In genomic region chr14:71714225-71714624, GRCh38 we compare ENCODE assay signal across 15 cellular contexts.
A peak's percentile ranks its signal among the peaks of the same experiment; 100 is the strongest.
DNase-seq lines count a peak whose midpoint lies in the region; ATAC-seq, FAIRE-seq and TF ChIP-seq lines count a peak whose summit lies in the region.
"Had no signal": no experiment of that assay in that cellular context is flagged by ENCODE, and none has a peak within 500 bp of the region (broad histone marks: within the 10 kb centered on the region; RNA-seq: fewer than 3 reads in every experiment).

No MANE protein-coding gene starts in this region.

- CTCF ChIA-PET in WTC11 (lab: Charles Lee) = no interaction called here

- no peaks in the 10 kb centered on the region for H3K4me1 ChIP-seq in testis
- H3K4me1 ChIP-seq: uterus had no signal

- no peaks in the 10 kb centered on the region for H3K9me3 Mint-ChIP-seq in WTC11
- H3K9me3 Mint-ChIP-seq: activated naive CD8-positive, alpha-beta T cell treated with anti-CD3 and anti-CD28 coated beads, Interleukin-2, amount 50 U/mL, for 24 hours; CD8-positive, alpha-beta T cell; stimulated activated naive B cell treated with anti-CD40 and anti-IgM and Interleukin-4, amounts not matched to agents 10 μg/mL and 1 μg/mL and 100 μg/mL, for 72 hours had no signal

- FAIRE-seq in H54 (lab: Jason Lieb, UNC) = peak; percentile 80

- peaks cover 11% of the 10 kb centered on the region for H3K4me1 Mint-ChIP-seq in WTC11

- POLR2A ChIA-PET in WTC11 (lab: Charles Lee) = no interaction called here

- DNase-seq in H54 (ENCODE audit: insufficient read length, low spot score) = no peak
- peak; percentile 94 for DNase-seq in amniotic epithelial cell (ENCODE audit: low read depth)
- peak; percentile 78 to 87 for DNase-seq in foreskin fibroblast
- no peak for DNase-seq in middle frontal gyrus (ENCODE audit: extremely low spot score, low spot score)
- DNase-seq in dorsolateral prefrontal cortex = no peak
- DNase-seq in testis = no peak
- no peak for DNase-seq in WTC11 (ENCODE audit: low spot score)
- DNase-seq: activated CD4-positive, alpha-beta T cell treated with anti-CD3 and anti-CD28 coated beads, Interleukin-2, amount 50 U/mL, for 4 hours; activated naive CD8-positive, alpha-beta T cell treated with anti-CD3 and anti-CD28 coated beads, Interleukin-2, amount 50 U/mL, for 24 hours; activated T-cell treated with anti-CD3 and anti-CD28 coated beads, Interleukin-2, amount 50 U/mL, for 48 hours; CD8-positive, alpha-beta T cell; NCI-H146; stimulated activated naive B cell treated with anti-CD40 and anti-IgM and Interleukin-4, amounts not matched to agents 10 μg/mL and 1 μg/mL and 100 μg/mL, for 72 hours; uterus had no signal

- intact Hi-C loops in dorsolateral prefrontal cortex (cut with DNase I) = no loop called here
- intact Hi-C loops in testis (cut with DNase I; ENCODE audit: low total_unique reads) = no loop called here

- H3K27ac Mint-ChIP-seq in WTC11 = no peak overlapping the region
- H3K27ac Mint-ChIP-seq: activated naive CD8-positive, alpha-beta T cell treated with anti-CD3 and anti-CD28 coated beads, Interleukin-2, amount 50 U/mL, for 24 hours; CD8-positive, alpha-beta T cell; stimulated activated naive B cell treated with anti-CD40 and anti-IgM and Interleukin-4, amounts not matched to agents 10 μg/mL and 1 μg/mL and 100 μg/mL, for 72 hours had no signal

- H3K27ac ChIP-seq in dorsolateral prefrontal cortex (peak overlapping the region in 5 of 59 donors; percentile 4 to 18 (median 8)), testis (no peak overlapping the region)
- H3K27ac ChIP-seq: esophagus muscularis mucosa, uterus had no signal

- H3K4me3 ChIP-seq in foreskin fibroblast (ENCODE audit: low read depth in 1 of 2, low read length in 2 of 2) = no peak overlapping the region
- H3K4me3 ChIP-seq in dorsolateral prefrontal cortex = no peak overlapping the region
- H3K4me3 ChIP-seq in testis = no peak overlapping the region
- H3K4me3 ChIP-seq: esophagus muscularis mucosa, uterus had no signal

- H3K36me3 ChIP-seq in testis (ENCODE audit: low read depth, missing control alignments) = no peaks in the 10 kb centered on the region
- H3K36me3 ChIP-seq: uterus had no signal

- no peak overlapping the region for H3K4me3 Mint-ChIP-seq in WTC11
- H3K4me3 Mint-ChIP-seq: activated naive CD8-positive, alpha-beta T cell treated with anti-CD3 and anti-CD28 coated beads, Interleukin-2, amount 50 U/mL, for 24 hours; CD8-positive, alpha-beta T cell; stimulated activated naive B cell treated with anti-CD40 and anti-IgM and Interleukin-4, amounts not matched to agents 10 μg/mL and 1 μg/mL and 100 μg/mL, for 72 hours had no signal

- TF ChIP-seq CTCF in foreskin fibroblast (IDR thresholded peaks at IDR 0.05; ENCODE audit: low read depth, low read length) (no peak), dorsolateral prefrontal cortex (IDR thresholded peaks at IDR 0.05 in 54 of 56, conservative IDR thresholded peaks at IDR 0.05 in 2 of 56; ENCODE audit: low read depth in 1 of 56, partially characterized antibody in 56 of 56) (no peak), testis (IDR thresholded peaks at IDR 0.05) (no peak), WTC11 (IDR thresholded peaks at IDR 0.05) (no peak)

- TF ChIP-seq POLR2A in H54 (IDR thresholded peaks at IDR 0.05; ENCODE audit: low read depth, low read length) (no peak), testis (IDR thresholded peaks at IDR 0.05) (no peak)

- no peaks in the 10 kb centered on the region for H3K9me3 ChIP-seq in testis
- H3K9me3 ChIP-seq: esophagus muscularis mucosa, uterus had no signal

- ATAC-seq in WTC11 = no peak
- ATAC-seq: activated naive CD8-positive, alpha-beta T cell treated with anti-CD3 and anti-CD28 coated beads, Interleukin-2, amount 50 U/mL, for 24 hours; CD8-positive, alpha-beta T cell; stimulated activated naive B cell treated with anti-CD40 and anti-IgM and Interleukin-4, amounts not matched to agents 10 μg/mL and 1 μg/mL and 100 μg/mL, for 72 hours had no signal

- H3K36me3 Mint-ChIP-seq in WTC11 = peaks cover 17% of the 10 kb centered on the region

- H3K27me3 Mint-ChIP-seq in WTC11 (ENCODE audit: low read depth) = no peaks in the 10 kb centered on the region
- H3K27me3 Mint-ChIP-seq: activated naive CD8-positive, alpha-beta T cell treated with anti-CD3 and anti-CD28 coated beads, Interleukin-2, amount 50 U/mL, for 24 hours; stimulated activated naive B cell treated with anti-CD40 and anti-IgM and Interleukin-4, amounts not matched to agents 10 μg/mL and 1 μg/mL and 100 μg/mL, for 72 hours had no signal

- 91 to 96% methylated on average over 1 of the region's 1 CpG for WGBS in testis, 2 donors

- H3K27me3 ChIP-seq in dorsolateral prefrontal cortex = no peaks in the 10 kb centered on the region
- H3K27me3 ChIP-seq in testis = no peaks in the 10 kb centered on the region
- H3K27me3 ChIP-seq: esophagus muscularis mucosa, uterus had no signal

TF ChIP-seq in WTC11, 78 proteins besides CTCF, POLR2A, EP300 and RAD21:
- no peak for TF ChIP-seq PREB (CRISPR knock-in tag; IDR thresholded peaks at IDR 0.05; ENCODE audit: borderline replicate concordance)

Comparison
In these comparisons a context has a peak if more than half of its experiments do, and no peak if none do; other contexts are left out.
1. DNase-seq: peak in amniotic epithelial cell (single experiment) and foreskin fibroblast (2 of 2); none in H54 (single experiment), middle frontal gyrus (single experiment), dorsolateral prefrontal cortex (0 of 10), testis (single experiment) and WTC11 (single experiment).